Comparison of ENCODE assay signal across 24 cellular contexts in genomic region chrX:143623657-143624056, GRCh38. TPM values are rescaled to one million over a fixed set of nuclear protein-coding genes. Genes with fewer than 3 reads are reported as not detected.
"Had no signal": no experiment of that assay in that cellular context is flagged by ENCODE, and none has a peak within 500 bp of the region (broad histone marks: within the 10 kb centered on the region; RNA-seq: fewer than 3 reads in every experiment).

No MANE protein-coding gene starts in this region.

- ATAC-seq: gastroesophageal sphincter; heart left ventricle; left cardiac atrium; left lung; natural killer cell treated with Interleukin-12 subunit alpha and Interleukin-12 subunit beta and Interleukin-15 and Interleukin-18, amount 100 ng/mL, for 72 hours; pancreas; right lobe of liver; stimulated activated naive CD8-positive, alpha-beta T cell treated with anti-CD3 and anti-CD28 coated beads, Interleukin-15, amount 100 ng/mL, for 72 hours had no signal

- H3K36me3 Mint-ChIP-seq: natural killer cell treated with Interleukin-12 subunit alpha and Interleukin-12 subunit beta and Interleukin-15 and Interleukin-18, amount 100 ng/mL, for 72 hours had no signal

- H3K9me3 Mint-ChIP-seq: natural killer cell treated with Interleukin-12 subunit alpha and Interleukin-12 subunit beta and Interleukin-15 and Interleukin-18, amount 100 ng/mL, for 72 hours; stimulated activated naive CD8-positive, alpha-beta T cell treated with anti-CD3 and anti-CD28 coated beads, Interleukin-15, amount 100 ng/mL, for 72 hours had no signal

- H3K27ac ChIP-seq: dorsolateral prefrontal cortex, gastroesophageal sphincter, heart left ventricle, hepatocyte, left lung, neutrophil, pancreas, right lobe of liver, suprapubic skin, transverse colon, vagina had no signal

- H3K27ac Mint-ChIP-seq: natural killer cell treated with Interleukin-12 subunit alpha and Interleukin-12 subunit beta and Interleukin-15 and Interleukin-18, amount 100 ng/mL, for 72 hours; stimulated activated naive CD8-positive, alpha-beta T cell treated with anti-CD3 and anti-CD28 coated beads, Interleukin-15, amount 100 ng/mL, for 72 hours had no signal

- H3K36me3 ChIP-seq: gastroesophageal sphincter, heart left ventricle, left lung, neutrophil, pancreas, right lobe of liver, suprapubic skin, transverse colon, vagina had no signal

- H3K27me3 ChIP-seq: gastroesophageal sphincter, heart left ventricle, hepatocyte, left lung, neutrophil, pancreas, suprapubic skin, transverse colon, vagina had no signal

- DNase-seq: dorsolateral prefrontal cortex; effector CD4-positive, alpha-beta T cell; foreskin fibroblast; heart left ventricle; kidney; left cardiac atrium; left lung; pancreas; right lobe of liver; stimulated activated CD4-positive, alpha-beta T cell treated with anti-CD3 and anti-CD28 coated beads, Interleukin-12 subunit alpha, Interleukin-12 subunit beta, amount 100 ng/mL, for 4 hours; stimulated activated CD4-positive, alpha-beta T cell treated with anti-CD3 and anti-CD28 coated beads, Interleukin-1b, Interleukin-23, amount 100 ng/mL, for 48 hours; stimulated activated CD4-positive, alpha-beta T cell treated with anti-CD3 and anti-CD28 coated beads, Interleukin-4, amount 100 ng/mL, for 1 hour; stimulated activated CD8-positive, alpha-beta memory T cell treated with anti-CD3 and anti-CD28 coated beads, Interleukin-4, amount 100 ng/mL, for 48 hours; stimulated activated naive CD4-positive, alpha-beta T cell; stimulated activated naive CD8-positive, alpha-beta T cell treated with anti-CD3 and anti-CD28 coated beads, Interleukin-15, amount 100 ng/mL, for 72 hours; transverse colon had no signal

- H3K4me3 Mint-ChIP-seq: natural killer cell treated with Interleukin-12 subunit alpha and Interleukin-12 subunit beta and Interleukin-15 and Interleukin-18, amount 100 ng/mL, for 72 hours; neural crest cell; stimulated activated naive CD8-positive, alpha-beta T cell treated with anti-CD3 and anti-CD28 coated beads, Interleukin-15, amount 100 ng/mL, for 72 hours had no signal

- H3K4me2 ChIP-seq: hepatocyte, smooth muscle cell had no signal

- H3K4me1 Mint-ChIP-seq: neural crest cell; stimulated activated naive CD8-positive, alpha-beta T cell treated with anti-CD3 and anti-CD28 coated beads, Interleukin-15, amount 100 ng/mL, for 72 hours had no signal

- H3K4me3 ChIP-seq: dorsolateral prefrontal cortex, gastroesophageal sphincter, heart left ventricle, hepatocyte, left lung, pancreas, right lobe of liver, smooth muscle cell, suprapubic skin, transverse colon, vagina had no signal

- H3K27me3 Mint-ChIP-seq: stimulated activated naive CD8-positive, alpha-beta T cell treated with anti-CD3 and anti-CD28 coated beads, Interleukin-15, amount 100 ng/mL, for 72 hours had no signal

- H3K9me3 ChIP-seq: gastroesophageal sphincter, heart left ventricle, left lung, neutrophil, pancreas, right lobe of liver, suprapubic skin, transverse colon, vagina had no signal

- H3K79me2 ChIP-seq: hepatocyte had no signal

- H3K4me1 ChIP-seq: gastroesophageal sphincter, heart left ventricle, left lung, pancreas, right lobe of liver, suprapubic skin, transverse colon, vagina had no signal

- H2AFZ ChIP-seq: hepatocyte had no signal

RNA-seq across cellular contexts. Expression of gene SLITRK4, which starts 12.2 kb away (rescaled TPM):
- total RNA-seq: natural killer cell treated with Interleukin-12 subunit alpha and Interleukin-12 subunit beta and Interleukin-15 and Interleukin-18, amount 100 ng/mL, for 72 hours had no signal
